ENCODE assay signal across 9 cellular contexts in genomic region chr7:93622036-93622714, GRCh38. TPM values are rescaled to one million over a fixed set of nuclear protein-coding genes. Genes with fewer than 3 reads are reported as not detected.
DNase-seq lines count a peak whose midpoint lies in the region; ATAC-seq and TF ChIP-seq lines count a peak whose summit lies in the region.
"Had no signal": no experiment of that assay in that cellular context is flagged by ENCODE, and none has a peak within 500 bp of the region (broad histone marks: within the 10 kb centered on the region; RNA-seq: fewer than 3 reads in every experiment).

No MANE protein-coding gene starts in this region.

- no peaks in the 10 kb centered on the region for H3K36me3 ChIP-seq in GM23338 (ENCODE audit: insufficient read depth)

- DNase-seq in AG08395 (ENCODE audit: low spot score): peak; percentile 31
- peak; percentile 69 for DNase-seq in GM23338 (ENCODE audit: low spot score)
- DNase-seq in NCI-H524 treated with DMSO at 0.1 percent for 48 hours (lab: John Stamatoyannopoulos, UW): peak; percentile 35
- DNase-seq in endothelial cell (ENCODE audit: low spot score): peak; percentile 34
- DNase-seq in superior temporal gyrus (ENCODE audit: extremely low spot score): peak; percentile 15
- DNase-seq in posterior vena cava (ENCODE audit: low spot score): no peak

- H3K9me3 Mint-ChIP-seq in GM23338: no peaks in the 10 kb centered on the region
- H3K9me3 Mint-ChIP-seq in endothelial cell (ENCODE audit: unreplicated experiment): no peaks in the 10 kb centered on the region

- no peaks in the 10 kb centered on the region for H4K20me1 ChIP-seq in GM23338 (replicated peaks; ENCODE audit: insufficient read depth)

- peak overlapping the region; percentile 2; the same call in 1 of the 2 replicates for H3K27ac ChIP-seq in GM23338 (ENCODE audit: low read depth)

- H3F3A ChIP-seq in GM23338 (replicated peaks; ENCODE audit: low read depth): no peaks in the 10 kb centered on the region

- H3K4me2 ChIP-seq in GM23338: peak overlapping the region; percentile 7

- peak; percentile 76 to 81 for TF ChIP-seq CTCF in GM23338 (conservative IDR thresholded peaks at IDR 0.05; ENCODE audit: low read depth in 2 of 2)
- TF ChIP-seq CTCF in endothelial cell (IDR thresholded peaks at IDR 0.05; ENCODE audit: unreplicated experiment): peak; percentile 71

- intact Hi-C loops in posterior vena cava (cut with DNase I): no loop called here

- peak; percentile 93 for ATAC-seq in GM23338
- no peak for ATAC-seq in HG02642 (IDR thresholded peaks at IDR 0.05; ENCODE audit: poor library complexity, unreplicated experiment)
- no peak for ATAC-seq in GM21529 (IDR thresholded peaks at IDR 0.05; ENCODE audit: unreplicated experiment)

- H3K4me1 Mint-ChIP-seq in GM23338 (peaks cover 18% of the 10 kb centered on the region; the same call in 2 of the 3 replicates), endothelial cell (ENCODE audit: unreplicated experiment) (peaks cover 14% of the 10 kb centered on the region)

- no peaks in the 10 kb centered on the region for H3K27me3 ChIP-seq in GM23338 (ENCODE audit: insufficient read depth)

- H3K27ac Mint-ChIP-seq in GM23338: 0 out of 2 replicates have a peak overlapping the region, but pooled peaks have one; percentile 22
- peak overlapping the region; percentile 84 for H3K27ac Mint-ChIP-seq in endothelial cell (ENCODE audit: unreplicated experiment)

- no peaks in the 10 kb centered on the region for H3K79me2 ChIP-seq in GM23338 (replicated peaks; ENCODE audit: insufficient read depth)

- H2AFZ ChIP-seq in GM23338: no peak overlapping the region

- peak overlapping the region; percentile 16; the same call in 1 of the 3 replicates for H3K4me3 Mint-ChIP-seq in GM23338
- H3K4me3 Mint-ChIP-seq in endothelial cell (ENCODE audit: unreplicated experiment): no peak overlapping the region

- no peak overlapping the region for H3K4me3 ChIP-seq in GM23338

- no peaks in the 10 kb centered on the region for H3K27me3 Mint-ChIP-seq in GM23338 (ENCODE audit: insufficient read depth, low read depth, poor library complexity)
- no peaks in the 10 kb centered on the region for H3K27me3 Mint-ChIP-seq in endothelial cell (ENCODE audit: unreplicated experiment)

- H3K36me3 Mint-ChIP-seq in GM23338 (ENCODE audit: low read depth): no peaks in the 10 kb centered on the region
- no peaks in the 10 kb centered on the region for H3K36me3 Mint-ChIP-seq in endothelial cell (ENCODE audit: low read depth, unreplicated experiment)

- H3K4me1 ChIP-seq in GM23338 (ENCODE audit: insufficient read depth): peaks cover 6% of the 10 kb centered on the region

- no peaks in the 10 kb centered on the region for H3K9me2 ChIP-seq in GM23338 (ENCODE audit: insufficient read depth)

TF ChIP-seq in GM23338, 12 proteins besides CTCF, POLR2A, EP300 and RAD21:
- TF ChIP-seq NANOG (IDR thresholded peaks at IDR 0.05; ENCODE audit: borderline replicate concordance) (no peak), ZNF114 (CRISPR knock-in tag; IDR thresholded peaks at IDR 0.05) (no peak), EZH2phosphoT487 (IDR thresholded peaks at IDR 0.05; ENCODE audit: unreplicated experiment) (no peak), ZNF462 (CRISPR knock-in tag; IDR thresholded peaks at IDR 0.05) (no peak), EZH2 (IDR thresholded peaks at IDR 0.05; ENCODE audit: low read depth, unreplicated experiment) (no peak), REST (IDR thresholded peaks at IDR 0.05; ENCODE audit: unreplicated experiment) (no peak)

RNA-seq across cellular contexts. Expression of gene CALCR, which starts 47.7 kb away (rescaled TPM):
- total RNA-seq in GM23338 (2014; rRNA removed; shearing (Covaris generic)): 1.4 and 1.6 TPM in 2 replicates
- 0.32 and 0.59 TPM in 2 replicates for polyA plus RNA-seq in GM23338 (2016; fragmentation: Nextera tagmentation; extraction: Ambion mirVana)
- 0.62 TPM for total RNA-seq in endothelial cell (ENCODE audit: unreplicated experiment)
- total RNA-seq in posterior vena cava: under 1 TPM in 1 of 2 donors, not detected in 1; 0.10 TPM
- total RNA-seq: endothelial cell of umbilical vein had no signal
- polyA plus RNA-seq: endothelial cell of umbilical vein had no signal
